11 cellular contexts compared by ENCODE assay signal in the genomic region with DNA sequence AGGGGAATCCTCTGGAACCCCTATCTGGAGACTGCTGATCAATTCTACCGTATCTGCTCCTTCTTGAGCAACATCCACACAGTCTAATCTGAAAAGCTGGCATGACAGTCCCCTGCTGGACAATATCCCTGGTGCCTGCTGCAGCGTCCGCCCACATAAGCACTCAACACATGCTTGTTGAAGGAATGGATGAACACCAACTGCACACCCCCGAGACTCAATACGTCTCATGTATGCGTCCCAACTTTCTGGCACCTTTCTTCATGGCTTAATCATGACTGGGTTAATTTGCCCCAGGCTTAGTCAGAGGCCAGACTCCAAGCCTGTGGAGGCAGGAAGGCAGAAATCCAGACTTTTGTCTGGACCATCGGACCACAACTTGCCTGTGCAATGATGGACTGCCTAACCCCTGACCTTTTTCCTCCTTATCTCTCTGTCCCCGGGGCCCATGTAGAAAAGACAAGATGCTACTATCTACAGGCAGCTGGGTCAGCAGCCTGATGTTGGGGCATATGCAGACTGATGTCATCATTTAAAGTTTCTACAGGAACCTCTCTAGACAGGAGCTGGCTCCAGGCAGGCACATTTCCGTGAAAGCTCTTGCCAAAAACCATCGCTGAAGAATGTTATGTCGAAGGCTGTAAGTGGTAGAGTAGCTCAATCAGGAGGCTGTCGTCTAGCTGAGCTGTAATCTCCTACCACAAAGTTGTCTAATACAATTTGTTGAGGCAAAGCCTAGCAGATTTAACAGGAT.
DNase-seq lines count a peak whose midpoint lies in the region; ATAC-seq and TF ChIP-seq lines count a peak whose summit lies in the region.
"Had no signal": no experiment of that assay in that cellular context is flagged by ENCODE, and none has a peak within 500 bp of the region (broad histone marks: within the 10 kb centered on the region; RNA-seq: fewer than 3 reads in every experiment).

No MANE protein-coding gene starts in this region.

- H2AFZ ChIP-seq in Karpas-422 (ENCODE audit: low read length), result no peak overlapping the region

- no peak overlapping the region for H3K4me3 Mint-ChIP-seq in activated CD4-positive, alpha-beta T cell treated with anti-CD3 and anti-CD28 coated beads for 36 hours
- H3K4me3 Mint-ChIP-seq in activated T-cell treated with anti-CD3 and anti-CD28 coated beads, Interleukin-2, amount 50 U/mL, for 72 hours, result no peak overlapping the region
- H3K4me3 Mint-ChIP-seq: naive thymus-derived CD8-positive, alpha-beta T cell; stimulated activated naive CD8-positive, alpha-beta T cell treated with anti-CD3 and anti-CD28 coated beads, Interleukin-15, amount 100 ng/mL, for 72 hours had no signal

- no peaks in the 10 kb centered on the region for H4K20me1 ChIP-seq in Karpas-422 (ENCODE audit: insufficient read depth, low read depth, low read length)

- H3K4me1 Mint-ChIP-seq in activated CD4-positive, alpha-beta T cell treated with anti-CD3 and anti-CD28 coated beads for 36 hours, result no peaks in the 10 kb centered on the region
- no peaks in the 10 kb centered on the region for H3K4me1 Mint-ChIP-seq in activated T-cell treated with anti-CD3 and anti-CD28 coated beads, Interleukin-2, amount 50 U/mL, for 72 hours (ENCODE audit: low read depth)
- H3K4me1 Mint-ChIP-seq: naive thymus-derived CD8-positive, alpha-beta T cell; stimulated activated naive CD8-positive, alpha-beta T cell treated with anti-CD3 and anti-CD28 coated beads, Interleukin-15, amount 100 ng/mL, for 72 hours had no signal

- intact Hi-C loops in activated CD4-positive, alpha-beta T cell treated with anti-CD3 and anti-CD28 coated beads for 36 hours (cut with DNase I, micrococcal nuclease), result no loop called here

- H3K9me3 ChIP-seq in MG63 (no peaks in the 10 kb centered on the region), Karpas-422 (ENCODE audit: low read length) (no peaks in the 10 kb centered on the region)

- peak; percentile 79 for DNase-seq in AG09319 (ENCODE audit: extremely low read depth, low read depth)
- peak; percentile 92 for DNase-seq in MG63
- no peak for DNase-seq in coronary artery (ENCODE audit: low spot score)
- DNase-seq in lung microvascular endothelial cell (ENCODE audit: low read depth in 2 of 2), result peak; percentile 53 to 79
- no peak for DNase-seq in activated CD4-positive, alpha-beta T cell treated with anti-CD3 and anti-CD28 coated beads for 36 hours
- DNase-seq in Karpas-422, result no peak
- no peak for DNase-seq in activated T-cell treated with anti-CD3 and anti-CD28 coated beads, Interleukin-2, amount 50 U/mL, for 72 hours
- DNase-seq: central memory CD4-positive, alpha-beta T cell; naive thymus-derived CD8-positive, alpha-beta T cell; stimulated activated naive CD8-positive, alpha-beta T cell treated with anti-CD3 and anti-CD28 coated beads, Interleukin-15, amount 100 ng/mL, for 72 hours had no signal

- H3K36me3 Mint-ChIP-seq in activated CD4-positive, alpha-beta T cell treated with anti-CD3 and anti-CD28 coated beads for 36 hours (ENCODE audit: low read depth), result no peaks in the 10 kb centered on the region
- no peaks in the 10 kb centered on the region for H3K36me3 Mint-ChIP-seq in activated T-cell treated with anti-CD3 and anti-CD28 coated beads, Interleukin-2, amount 50 U/mL, for 72 hours (ENCODE audit: insufficient read depth in 2 of 2)
- H3K36me3 Mint-ChIP-seq: naive thymus-derived CD8-positive, alpha-beta T cell had no signal

- no peaks in the 10 kb centered on the region for H3K4me1 ChIP-seq in Karpas-422 (ENCODE audit: low read length)

- H3K4me2 ChIP-seq in Karpas-422 (ENCODE audit: low read depth, low read length, poor library complexity, severe bottlenecking), result no peak overlapping the region

- POLR2A ChIA-PET in activated CD4-positive, alpha-beta T cell treated with anti-CD3 and anti-CD28 coated beads for 36 hours (lab: Charles Lee), result no interaction called here

- H3K27me3 ChIP-seq in MG63 (no peaks in the 10 kb centered on the region), Karpas-422 (ENCODE audit: low read length) (no peaks in the 10 kb centered on the region)

- no peaks in the 10 kb centered on the region for H3K9me2 ChIP-seq in Karpas-422 (replicated peaks; ENCODE audit: insufficient read depth, low read length)

- H3K4me3 ChIP-seq in MG63, result no peak overlapping the region
- H3K4me3 ChIP-seq in coronary artery, result no peak overlapping the region
- H3K4me3 ChIP-seq in Karpas-422 (ENCODE audit: low read length), result no peak overlapping the region

- no peak overlapping the region for H3K9ac ChIP-seq in Karpas-422 (ENCODE audit: low read length)

- TF ChIP-seq CTCF in AG09319 (IDR thresholded peaks at IDR 0.05; ENCODE audit: low read depth, low read length) (peak; percentile 39), coronary artery (IDR thresholded peaks at IDR 0.05) (no peak)

- no peaks in the 10 kb centered on the region for H3K79me2 ChIP-seq in Karpas-422 (ENCODE audit: low read length)

- H3K36me3 ChIP-seq in MG63, result no peaks in the 10 kb centered on the region
- H3K36me3 ChIP-seq in Karpas-422 (ENCODE audit: insufficient read depth, low read length), result no peaks in the 10 kb centered on the region

- no peak for ATAC-seq in GM21576 (IDR thresholded peaks at IDR 0.05; ENCODE audit: unreplicated experiment)
- no peak for ATAC-seq in activated CD4-positive, alpha-beta T cell treated with anti-CD3 and anti-CD28 coated beads for 36 hours
- no peak for ATAC-seq in activated T-cell treated with anti-CD3 and anti-CD28 coated beads, Interleukin-2, amount 50 U/mL, for 72 hours (replicated peaks in 1 of 2)
- ATAC-seq: naive thymus-derived CD8-positive, alpha-beta T cell; stimulated activated naive CD8-positive, alpha-beta T cell treated with anti-CD3 and anti-CD28 coated beads, Interleukin-15, amount 100 ng/mL, for 72 hours had no signal

- H3K27me3 Mint-ChIP-seq in activated CD4-positive, alpha-beta T cell treated with anti-CD3 and anti-CD28 coated beads for 36 hours, result peaks cover 10% of the 10 kb centered on the region
- peaks cover 21% of the 10 kb centered on the region for H3K27me3 Mint-ChIP-seq in activated T-cell treated with anti-CD3 and anti-CD28 coated beads, Interleukin-2, amount 50 U/mL, for 72 hours (ENCODE audit: low read depth)

- H3K27ac ChIP-seq in coronary artery (peak overlapping the region; percentile 36 to 79), Karpas-422 (ENCODE audit: low read length) (no peak overlapping the region)

- CTCF ChIA-PET in activated CD4-positive, alpha-beta T cell treated with anti-CD3 and anti-CD28 coated beads for 36 hours (lab: Charles Lee), result interaction anchor here (1.0 kb wide), 1 partner anchor 11 kb away, joined by 3 read pairs; no protein-coding TSS in a partner anchor

- H3K27ac Mint-ChIP-seq in activated CD4-positive, alpha-beta T cell treated with anti-CD3 and anti-CD28 coated beads for 36 hours, result no peak overlapping the region
- no peak overlapping the region for H3K27ac Mint-ChIP-seq in activated T-cell treated with anti-CD3 and anti-CD28 coated beads, Interleukin-2, amount 50 U/mL, for 72 hours
- H3K27ac Mint-ChIP-seq: naive thymus-derived CD8-positive, alpha-beta T cell; stimulated activated naive CD8-positive, alpha-beta T cell treated with anti-CD3 and anti-CD28 coated beads, Interleukin-15, amount 100 ng/mL, for 72 hours had no signal

- H3K9me3 Mint-ChIP-seq in activated CD4-positive, alpha-beta T cell treated with anti-CD3 and anti-CD28 coated beads for 36 hours (ENCODE audit: low read depth), result no peaks in the 10 kb centered on the region
- no peaks in the 10 kb centered on the region for H3K9me3 Mint-ChIP-seq in activated T-cell treated with anti-CD3 and anti-CD28 coated beads, Interleukin-2, amount 50 U/mL, for 72 hours
- H3K9me3 Mint-ChIP-seq: naive thymus-derived CD8-positive, alpha-beta T cell; stimulated activated naive CD8-positive, alpha-beta T cell treated with anti-CD3 and anti-CD28 coated beads, Interleukin-15, amount 100 ng/mL, for 72 hours had no signal

Comparison
In these comparisons a context has a peak if more than half of its experiments do, and no peak if none do; other contexts are left out.
1. DNase-seq: peak in AG09319 (single experiment), MG63 (single experiment) and lung microvascular endothelial cell (2 of 2); none in coronary artery (single experiment), activated CD4-positive, alpha-beta T cell treated with anti-CD3 and anti-CD28 coated beads for 36 hours (single experiment), Karpas-422 (single experiment) and activated T-cell treated with anti-CD3 and anti-CD28 coated beads, Interleukin-2, amount 50 U/mL, for 72 hours (0 of 2).